8 cellular contexts compared by ENCODE assay signal in the genomic region with DNA sequence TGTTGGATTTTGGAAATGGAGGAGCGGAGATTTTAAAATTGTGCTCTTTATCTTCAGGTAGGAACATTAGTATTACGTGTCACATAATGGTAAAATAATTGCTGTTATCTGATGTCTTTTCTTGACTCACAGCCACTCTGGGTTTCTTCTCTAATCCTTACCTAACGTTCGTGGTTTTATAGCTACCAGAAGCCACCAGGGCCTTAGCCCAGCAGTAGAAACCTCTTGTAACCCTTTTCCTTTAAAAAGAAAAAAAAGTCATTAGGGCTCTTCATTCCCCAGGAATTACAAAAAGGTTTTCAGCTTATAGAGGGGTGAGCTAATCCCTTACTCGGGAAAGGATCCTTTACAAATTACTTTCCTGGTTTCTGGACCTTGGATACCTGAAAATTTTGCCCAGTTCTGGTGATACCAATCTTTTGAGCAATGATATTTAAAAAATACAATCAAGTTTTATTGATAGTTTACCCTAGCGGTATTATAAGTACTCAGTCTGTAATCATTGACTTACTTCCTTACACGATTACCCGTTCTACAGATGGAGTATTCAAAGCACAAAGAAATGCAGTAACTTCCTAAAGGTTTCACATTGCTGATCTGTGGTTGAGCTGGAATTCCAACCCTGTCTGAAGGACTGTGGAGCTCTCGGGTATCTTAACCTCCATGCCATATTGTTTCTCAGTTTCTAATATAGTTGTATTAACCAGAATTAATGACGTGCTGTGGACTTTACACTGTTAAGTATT. TPM values are rescaled to one million over a fixed set of nuclear protein-coding genes. Genes with fewer than 3 reads are reported as not detected.
DNase-seq lines count a peak whose midpoint lies in the region; ATAC-seq and TF ChIP-seq lines count a peak whose summit lies in the region.

No MANE protein-coding gene starts in this region.

- H3K4me1 Mint-ChIP-seq in T-helper 1 cell treated with Interleukin-12 subunit alpha and Interleukin-12 subunit beta and Interleukin-4 antibody, amounts not matched to agents 30 μg/mL and 1 μg/mL, for 36 hours (ENCODE audit: low read depth) = peaks cover 27% of the 10 kb centered on the region
- H3K4me1 Mint-ChIP-seq in T-cell = peaks cover 24 to 32% (median 27%) of the 10 kb centered on the region in 3 donors

- H3K27ac ChIP-seq in prostate gland = peak overlapping the region; percentile 98

- CTCF ChIA-PET in T-cell (lab: Charles Lee) = interaction anchor here (0.6 to 1.0 kb wide), 3 partner anchors 22 to 419 kb away, joined by 4 to 5 read pairs (median 4); no protein-coding TSS in a partner anchor

- no peak for TF ChIP-seq POLR2A in prostate gland (IDR thresholded peaks at IDR 0.05)

- H3K9me3 Mint-ChIP-seq in T-helper 1 cell treated with Interleukin-12 subunit alpha and Interleukin-12 subunit beta and Interleukin-4 antibody, amounts not matched to agents 30 μg/mL and 1 μg/mL, for 36 hours = no peaks in the 10 kb centered on the region
- H3K9me3 Mint-ChIP-seq in T-cell = no peaks in the 10 kb centered on the region

- H3K4me3 ChIP-seq in fibroblast of pulmonary artery (replicated peaks; ENCODE audit: low read depth, low read length) = peak overlapping the region; percentile 99
- H3K4me3 ChIP-seq in prostate gland = peak overlapping the region; percentile 59 to 71

- peaks cover 18% of the 10 kb centered on the region for H3K27me3 Mint-ChIP-seq in T-helper 1 cell treated with Interleukin-12 subunit alpha and Interleukin-12 subunit beta and Interleukin-4 antibody, amounts not matched to agents 30 μg/mL and 1 μg/mL, for 36 hours (ENCODE audit: low read depth)
- H3K27me3 Mint-ChIP-seq in T-cell = no peaks in the 10 kb centered on the region

- H3K27ac Mint-ChIP-seq in T-helper 1 cell treated with Interleukin-12 subunit alpha and Interleukin-12 subunit beta and Interleukin-4 antibody, amounts not matched to agents 30 μg/mL and 1 μg/mL, for 36 hours = peak overlapping the region; percentile 89
- H3K27ac Mint-ChIP-seq in T-cell = peak overlapping the region; percentile 91 to 94

- POLR2A ChIA-PET in T-cell (lab: Charles Lee) = interaction anchor here (0.5 to 2.2 kb wide), 17 partner anchors 9 to 957 kb away, joined by 3 to 14 read pairs (median 4); a partner anchor contains a TSS

- 8% methylated on average over 10 of the region's 10 CpGs for WGBS in prostate gland

- H3K36me3 Mint-ChIP-seq in T-helper 1 cell treated with Interleukin-12 subunit alpha and Interleukin-12 subunit beta and Interleukin-4 antibody, amounts not matched to agents 30 μg/mL and 1 μg/mL, for 36 hours (ENCODE audit: low read depth) = no peaks in the 10 kb centered on the region
- peaks cover 7% of the 10 kb centered on the region for H3K36me3 Mint-ChIP-seq in T-cell

- H3K4me1 ChIP-seq in prostate gland (replicated peaks) = no peaks in the 10 kb centered on the region

- H3K36me3 ChIP-seq in prostate gland = no peaks in the 10 kb centered on the region

- H3K27me3 ChIP-seq in prostate gland (replicated peaks; ENCODE audit: insufficient read depth) = no peaks in the 10 kb centered on the region

- H3K4me3 Mint-ChIP-seq in T-helper 1 cell treated with Interleukin-12 subunit alpha and Interleukin-12 subunit beta and Interleukin-4 antibody, amounts not matched to agents 30 μg/mL and 1 μg/mL, for 36 hours = peak overlapping the region; percentile 93
- H3K4me3 Mint-ChIP-seq in T-cell = peak overlapping the region; percentile 94 to 95 (median 94)

- DNase-seq in T-helper 1 cell (no peak), T-cell (no peak), fibroblast of pulmonary artery (ENCODE audit: low read depth) (peak; percentile 67), prostate gland (ENCODE audit: low spot score) (no peak)

- no peak for ATAC-seq in T-cell (replicated peaks in 1 of 4)
- ATAC-seq in GM21717 (IDR thresholded peaks at IDR 0.05; ENCODE audit: unreplicated experiment) = no peak
- ATAC-seq in HG03095 (IDR thresholded peaks at IDR 0.05; ENCODE audit: unreplicated experiment) = no peak
- no peak for ATAC-seq in HG03432 (IDR thresholded peaks at IDR 0.05; ENCODE audit: unreplicated experiment)

- intact Hi-C loops in prostate gland (cut with DNase I) = loop anchor here (10.0 kb wide), 1 partner anchor 150 kb away; no protein-coding TSS in a partner anchor

- TF ChIP-seq CTCF in fibroblast of pulmonary artery (IDR thresholded peaks at IDR 0.05; ENCODE audit: low read length, missing control alignments) = no peak
- peak in 1 of 4 experiments; percentile 22 for TF ChIP-seq CTCF in prostate gland (IDR thresholded peaks at IDR 0.05)

- no peaks in the 10 kb centered on the region for H3K9me3 ChIP-seq in prostate gland

RNA-seq across cellular contexts. Expression of a gene that starts 1.6 kb away (rescaled TPM):
- total RNA-seq in T-cell (100 to 1,000 TPM in 2 of 5 donors, 10 to 100 TPM in 3; 46.7 to 129 (median 53.7) TPM), prostate gland (10 to 100 TPM; 78.2 to 95.9 TPM)

RNA-seq across cellular contexts. Expression of a gene that starts 35.5 kb away (rescaled TPM):
- total RNA-seq in T-cell = not detected
- under 1 TPM in 1 of 2 donors, not detected in 1; 0.17 TPM for total RNA-seq in prostate gland

RNA-seq across cellular contexts. Expression of a gene that starts 42.4 kb away (rescaled TPM):
- total RNA-seq in T-cell = under 1 TPM in 3 of 5 donors, not detected in 2; 0.12 to 0.60 (median 0.33) TPM
- 1 to 10 TPM; 1.2 to 2.1 TPM for total RNA-seq in prostate gland
